Comparison of ENCODE assay signal across 9 cellular contexts in genomic region chr17:43025290-43025657, GRCh38. TPM values are rescaled to one million over a fixed set of nuclear protein-coding genes. Genes with fewer than 3 reads are reported as not detected.
DNase-seq lines count a peak whose midpoint lies in the region; ATAC-seq and TF ChIP-seq lines count a peak whose summit lies in the region.
"Had no signal": no experiment of that assay in that cellular context is flagged by ENCODE, and none has a peak within 500 bp of the region (broad histone marks: within the 10 kb centered on the region; RNA-seq: fewer than 3 reads in every experiment).

No MANE protein-coding gene starts in this region.

- H3K36me3 Mint-ChIP-seq in CD14-positive monocyte = peaks cover 0 to 3% of the 10 kb centered on the region in 2 donors
- H3K36me3 Mint-ChIP-seq in endodermal cell (ENCODE audit: low read depth) = peaks cover 17% of the 10 kb centered on the region

- H3K4me3 ChIP-seq in Karpas-422 (ENCODE audit: low read length) (peak overlapping the region; percentile 54; the same call in 1 of the 2 replicates), endodermal cell (ENCODE audit: low read length) (peak overlapping the region; percentile 84), ovary (peak overlapping the region; percentile 56)

- H3K27me3 ChIP-seq in Karpas-422 (ENCODE audit: low read length) = no peaks in the 10 kb centered on the region
- H3K27me3 ChIP-seq in endodermal cell (ENCODE audit: control insufficient read depth, insufficient read depth, low read length, poor library complexity, severe bottlenecking) = no peaks in the 10 kb centered on the region
- H3K27me3 ChIP-seq in ovary = no peaks in the 10 kb centered on the region

- DNase-seq in CD14-positive monocyte (ENCODE audit: low spot score) (no peak), Karpas-422 (no peak), endodermal cell (no peak), ovary (no peak), activated gamma-delta T cell treated with Interleukin-2 at 50 U/mL for 16 hours (no peak), NCI-H226 (no peak)
- no peak for DNase-seq in stimulated activated CD4-positive, alpha-beta T cell treated with anti-CD3 and anti-CD28 coated beads, Interleukin-1b, Interleukin-23, amount 100 ng/mL, for 48 hours

- H3K9me3 ChIP-seq in Karpas-422 (ENCODE audit: low read length) = no peaks in the 10 kb centered on the region
- no peaks in the 10 kb centered on the region for H3K9me3 ChIP-seq in endodermal cell (ENCODE audit: control insufficient read depth, low read length)
- H3K9me3 ChIP-seq in ovary = no peaks in the 10 kb centered on the region

- H3K9me3 Mint-ChIP-seq in CD14-positive monocyte (peaks cover 0 to 3% (median 0%) of the 10 kb centered on the region in 7 donors), endodermal cell (no peaks in the 10 kb centered on the region)

- H2AFZ ChIP-seq in Karpas-422 (ENCODE audit: low read length) = no peak overlapping the region

- TF ChIP-seq CTCF in CD14-positive monocyte (IDR thresholded peaks at IDR 0.05) (no peak), endodermal cell (conservative IDR thresholded peaks at IDR 0.05) (no peak), ovary (IDR thresholded peaks at IDR 0.05) (no peak)

- H3K4me1 Mint-ChIP-seq in CD14-positive monocyte (peaks cover 38% of the 10 kb centered on the region), endodermal cell (peaks cover 17% of the 10 kb centered on the region)

- peaks cover 8 to 30% (median 16%) of the 10 kb centered on the region in 3 donors for H3K27me3 Mint-ChIP-seq in CD14-positive monocyte (ENCODE audit: low read depth in 3 of 3)
- H3K27me3 Mint-ChIP-seq in endodermal cell (ENCODE audit: insufficient read depth) = no peaks in the 10 kb centered on the region

- WGBS in endodermal cell (ENCODE audit: insufficient coverage in 1 of 2, insufficient read length in 1 of 2), 2 experiments = 1 to 4% methylated on average over 9 to 27 of the region's 27 CpGs
- WGBS in ovary, 3 donors = 3 to 10% (median 6%) methylated on average over 20 to 27 of the region's 27 CpGs

- TF ChIP-seq POLR2A in ovary (IDR thresholded peaks at IDR 0.05) = no peak

- peaks cover 16% of the 10 kb centered on the region for H3K4me1 ChIP-seq in Karpas-422 (ENCODE audit: low read length)
- peaks cover 2% of the 10 kb centered on the region for H3K4me1 ChIP-seq in endodermal cell (ENCODE audit: control insufficient read depth, insufficient read depth, low read length)
- peaks cover 3% of the 10 kb centered on the region for H3K4me1 ChIP-seq in ovary (ENCODE audit: insufficient read depth)

- H3K79me2 ChIP-seq in Karpas-422 (ENCODE audit: low read length) = peaks cover 4% of the 10 kb centered on the region; the same call in 1 of the 2 replicates

- ATAC-seq in HG03045 (IDR thresholded peaks at IDR 0.05; ENCODE audit: unreplicated experiment) = no peak

- intact Hi-C loops in CD14-positive monocyte (cut with micrococcal nuclease) = loop anchor here in 1 of 2 donors (10.0 kb wide), 2 partner anchors 100 to 150 kb away; partner anchors contain the start of genes BRCA1 and NBR1
- intact Hi-C loops in ovary (cut with DNase I) = loop anchor here in 2 of 4 donors (5.0 to 10.0 kb wide), 3 partner anchors 102 to 290 kb away; partner anchors contain the start of genes BRCA1 (in 1 of the 2) and TMEM106A (in 1 of the 2)

- H3K9ac ChIP-seq in Karpas-422 (ENCODE audit: low read length) (peak overlapping the region; percentile 50), endodermal cell (ENCODE audit: extremely low read depth, low read length, poor library complexity, severe bottlenecking) (peak overlapping the region; percentile 30)

- H3K36me3 ChIP-seq in Karpas-422 (ENCODE audit: insufficient read depth, low read length) (no peaks in the 10 kb centered on the region), endodermal cell (ENCODE audit: control insufficient read depth, insufficient read depth, low read length) (peaks cover 3% of the 10 kb centered on the region), ovary (no peaks in the 10 kb centered on the region)

- H4K20me1 ChIP-seq in Karpas-422 (ENCODE audit: insufficient read depth, low read depth, low read length) = no peaks in the 10 kb centered on the region

- H3K4me3 Mint-ChIP-seq in CD14-positive monocyte (peak overlapping the region; percentile 58 to 76), endodermal cell (peak overlapping the region; percentile 70)

- H3K9me2 ChIP-seq in Karpas-422 (replicated peaks; ENCODE audit: insufficient read depth, low read length) = no peaks in the 10 kb centered on the region

- TF ChIP-seq EP300 in ovary (IDR thresholded peaks at IDR 0.05) = no peak

- H3K4me2 ChIP-seq in Karpas-422 (ENCODE audit: low read depth, low read length, poor library complexity, severe bottlenecking) = peak overlapping the region; percentile 93

- H3K27ac ChIP-seq in Karpas-422 (ENCODE audit: low read length) (no peak overlapping the region), endodermal cell (ENCODE audit: low read depth, low read length) (no peak overlapping the region), ovary (peak overlapping the region; percentile 34 to 42)
- H3K27ac ChIP-seq: VCaP had no signal

- H3K27ac Mint-ChIP-seq in CD14-positive monocyte = no peak overlapping the region
- H3K27ac Mint-ChIP-seq in endodermal cell = peak overlapping the region; percentile 86

RNA-seq across cellular contexts. Expression of gene RND2, which starts 0.2 kb away (rescaled TPM):
- polyA plus RNA-seq in CD14-positive monocyte = not detected
- total RNA-seq in Karpas-422 (2014; rRNA removed; shearing (Covaris generic); ENCODE audit: low replicate concordance) = 0.30 and 0.36 TPM in 2 replicates
- total RNA-seq in endodermal cell = 10 to 100 TPM; 36.1 to 55.5 TPM
- polyA plus RNA-seq in endodermal cell (2013, experiment 1 of 2) = 85.1 TPM
- 79.7 TPM for polyA plus RNA-seq in endodermal cell (2013, experiment 2 of 2)
- 10 to 100 TPM in 2 of 7 donors, 1 to 10 TPM in 5; 2.5 to 11.6 (median 6.8) TPM for total RNA-seq in ovary
- 1 to 10 TPM; 2.7 to 4.0 TPM for polyA plus RNA-seq in ovary

RNA-seq across cellular contexts. Expression of gene VAT1, which starts 3.1 kb away (rescaled TPM):
- polyA plus RNA-seq in CD14-positive monocyte (10 to 100 TPM; 38.0 to 39.5 TPM), ovary (100 to 1,000 TPM; 217 to 251 TPM)
- 45.7 and 55.1 TPM in 2 replicates for total RNA-seq in Karpas-422 (2014; rRNA removed; shearing (Covaris generic); ENCODE audit: low replicate concordance)
- total RNA-seq in endodermal cell (100 to 1,000 TPM; 306 to 402 TPM), ovary (100 to 1,000 TPM; 121 to 421 (median 356) TPM)
- polyA plus RNA-seq in endodermal cell (2013, experiment 1 of 2) = 281 TPM
- 251 TPM for polyA plus RNA-seq in endodermal cell (2013, experiment 2 of 2)

RNA-seq across cellular contexts. Expression of gene IFI35, which starts 18.7 kb away (rescaled TPM):
- polyA plus RNA-seq in CD14-positive monocyte (100 to 1,000 TPM; 106 to 152 TPM), ovary (10 to 100 TPM; 13.0 to 39.7 TPM)
- total RNA-seq in Karpas-422 (2014; rRNA removed; shearing (Covaris generic); ENCODE audit: low replicate concordance) = 19.1 and 27.2 TPM in 2 replicates
- total RNA-seq in endodermal cell (1 to 10 TPM; 3.0 to 5.1 TPM), ovary (10 to 100 TPM; 26.3 to 38.3 (median 29.7) TPM)
- polyA plus RNA-seq in endodermal cell (2013, experiment 1 of 2) = 1.8 TPM
- polyA plus RNA-seq in endodermal cell (2013, experiment 2 of 2) = 1.2 TPM

RNA-seq across cellular contexts. Expression of gene RPL27, which starts 27.1 kb away (rescaled TPM):
- polyA plus RNA-seq in CD14-positive monocyte (1,000 to 10,000 TPM; 1,073 to 1,232 TPM), ovary (1,000 to 10,000 TPM; 3,204 to 5,312 TPM)
- total RNA-seq in Karpas-422 (2014; rRNA removed; shearing (Covaris generic); ENCODE audit: low replicate concordance) = 1,746 and 2,567 TPM in 2 replicates
- total RNA-seq in endodermal cell (1,000 to 10,000 TPM; 1,077 to 1,196 TPM), ovary (1,000 to 10,000 TPM; 1,130 to 2,473 (median 1,529) TPM)
- polyA plus RNA-seq in endodermal cell (2013, experiment 1 of 2) = 1,840 TPM
- polyA plus RNA-seq in endodermal cell (2013, experiment 2 of 2) = 1,865 TPM

RNA-seq across cellular contexts. Expression of gene RUNDC1, which starts 44.9 kb away (rescaled TPM):
- 10 to 100 TPM in 1 of 2 donors, 1 to 10 TPM in 1; 7.5 to 10.3 TPM for polyA plus RNA-seq in CD14-positive monocyte
- 9.2 and 16.6 TPM in 2 replicates for total RNA-seq in Karpas-422 (2014; rRNA removed; shearing (Covaris generic); ENCODE audit: low replicate concordance)
- 10 to 100 TPM; 17.7 to 18.5 TPM for total RNA-seq in endodermal cell
- 13.4 TPM for polyA plus RNA-seq in endodermal cell (2013, experiment 1 of 2)
- polyA plus RNA-seq in endodermal cell (2013, experiment 2 of 2) = 11.3 TPM
- total RNA-seq in ovary = 10 to 100 TPM in 5 of 7 donors, 1 to 10 TPM in 2; 8.2 to 19.4 (median 13.3) TPM
- 10 to 100 TPM in 1 of 2 donors, 1 to 10 TPM in 1; 6.1 to 12.1 TPM for polyA plus RNA-seq in ovary

Comparison
In these comparisons a context has a peak if more than half of its experiments do, and no peak if none do; other contexts are left out.
1. H3K27ac ChIP-seq: peak in ovary (2 of 2); none in Karpas-422 (single experiment) and endodermal cell (single experiment).
2. Peak in every context shown above with its lines, with median percentiles within 50 percentile points of each other: H3K4me3 ChIP-seq.